Comparison of ENCODE assay signal across 1 cellular context in genomic region chr19:45817010-45817724, GRCh38.
A peak's percentile ranks its signal among the peaks of the same experiment; 100 is the strongest.
TF ChIP-seq lines count a peak whose summit lies in the region.

No MANE protein-coding gene starts in this region.

TF ChIP-seq in GM12878, 131 proteins besides CTCF, POLR2A, EP300 and RAD21 (continues in another document):
- TF ChIP-seq HCFC1 (IDR thresholded peaks at IDR 0.05; ENCODE audit: low read length) (peak; percentile 8; the same call in 1 of the 2 replicates), USF1 (IDR thresholded peaks at IDR 0.05; ENCODE audit: borderline replicate concordance, extremely low read length, insufficient read depth, low read depth, low read length) (peak; percentile 75), KAT2A (conservative IDR thresholded peaks at IDR 0.05; ENCODE audit: control insufficient read depth, low read depth, low read length) (no peak), MTA2 (IDR thresholded peaks at IDR 0.05; ENCODE audit: low read depth) (no peak), CHD4 (IDR thresholded peaks at IDR 0.05) (no peak), STAT3 (IDR thresholded peaks at IDR 0.05; ENCODE audit: low read depth, low read length) (0 out of 2 replicates have a peak, but pooled peaks have one; percentile 31), ZNF384 (IDR thresholded peaks at IDR 0.05; ENCODE audit: borderline replicate concordance, low read depth, low read length) (peak; percentile 100), RFX5 (IDR thresholded peaks at IDR 0.05; ENCODE audit: low read depth, low read length) (0 out of 2 replicates have a peak, but pooled peaks have one; percentile 17), JUNB (IDR thresholded peaks at IDR 0.05) (no peak), POU2F2 (IDR thresholded peaks at IDR 0.05; ENCODE audit: borderline replicate concordance, low read depth, low read length) (peak; percentile 57; the same call in 1 of the 3 replicates), KLF5 (IDR thresholded peaks at IDR 0.05; ENCODE audit: partially characterized antibody) (no peak), TCF12 (IDR thresholded peaks at IDR 0.05; ENCODE audit: low read depth, low read length) (peak; percentile 43; the same call in 1 of the 2 replicates), SREBF1 (IDR thresholded peaks at IDR 0.05; ENCODE audit: low read length) (no peak), SREBF2 (IDR thresholded peaks at IDR 0.05; ENCODE audit: low read length) (no peak), MLLT1 (IDR thresholded peaks at IDR 0.05) (peak; percentile 67; the same call in 1 of the 2 replicates), BMI1 (IDR thresholded peaks at IDR 0.05; ENCODE audit: borderline replicate concordance) (no peak), SMAD1 (IDR thresholded peaks at IDR 0.05; ENCODE audit: low read depth, partially characterized antibody) (no peak), CUX1 (IDR thresholded peaks at IDR 0.05; ENCODE audit: insufficient replicate concordance, low read depth, low read length) (no peak), SIN3A (IDR thresholded peaks at IDR 0.05; ENCODE audit: low read depth, low read length) (no peak), MYC (IDR thresholded peaks at IDR 0.05; ENCODE audit: insufficient read depth, insufficient read length, insufficient replicate concordance, low read length, severe bottlenecking) (no peak), SUPT20H (IDR thresholded peaks at IDR 0.05; ENCODE audit: borderline replicate concordance, control insufficient read depth, low read depth, low read length) (no peak), ZNF622 (IDR thresholded peaks at IDR 0.05) (no peak), BACH1 (IDR thresholded peaks at IDR 0.05; ENCODE audit: borderline replicate concordance) (no peak; the same call in 1 of the 2 replicates), RAD51 (IDR thresholded peaks at IDR 0.05) (peak; percentile 82), CBFB (IDR thresholded peaks at IDR 0.05; ENCODE audit: low read depth) (peak; percentile 89), SKIL (IDR thresholded peaks at IDR 0.05; ENCODE audit: low read depth, poor library complexity, severe bottlenecking) (no peak), RBBP5 (conservative IDR thresholded peaks at IDR 0.05) (no peak), GABPA (IDR thresholded peaks at IDR 0.05; ENCODE audit: low read depth) (no peak), MXI1 (IDR thresholded peaks at IDR 0.05; ENCODE audit: low read depth, low read length) (peak; percentile 77; the same call in 1 of the 2 replicates), ZBTB40 (IDR thresholded peaks at IDR 0.05; ENCODE audit: borderline replicate concordance) (no peak), TARDBP (IDR thresholded peaks at IDR 0.05; ENCODE audit: borderline replicate concordance) (no peak; the same call in 1 of the 2 replicates), PAX5 (IDR thresholded peaks at IDR 0.05; ENCODE audit: borderline replicate concordance, low read depth, low read length) (no peak)
- TF ChIP-seq, protein P1, sequence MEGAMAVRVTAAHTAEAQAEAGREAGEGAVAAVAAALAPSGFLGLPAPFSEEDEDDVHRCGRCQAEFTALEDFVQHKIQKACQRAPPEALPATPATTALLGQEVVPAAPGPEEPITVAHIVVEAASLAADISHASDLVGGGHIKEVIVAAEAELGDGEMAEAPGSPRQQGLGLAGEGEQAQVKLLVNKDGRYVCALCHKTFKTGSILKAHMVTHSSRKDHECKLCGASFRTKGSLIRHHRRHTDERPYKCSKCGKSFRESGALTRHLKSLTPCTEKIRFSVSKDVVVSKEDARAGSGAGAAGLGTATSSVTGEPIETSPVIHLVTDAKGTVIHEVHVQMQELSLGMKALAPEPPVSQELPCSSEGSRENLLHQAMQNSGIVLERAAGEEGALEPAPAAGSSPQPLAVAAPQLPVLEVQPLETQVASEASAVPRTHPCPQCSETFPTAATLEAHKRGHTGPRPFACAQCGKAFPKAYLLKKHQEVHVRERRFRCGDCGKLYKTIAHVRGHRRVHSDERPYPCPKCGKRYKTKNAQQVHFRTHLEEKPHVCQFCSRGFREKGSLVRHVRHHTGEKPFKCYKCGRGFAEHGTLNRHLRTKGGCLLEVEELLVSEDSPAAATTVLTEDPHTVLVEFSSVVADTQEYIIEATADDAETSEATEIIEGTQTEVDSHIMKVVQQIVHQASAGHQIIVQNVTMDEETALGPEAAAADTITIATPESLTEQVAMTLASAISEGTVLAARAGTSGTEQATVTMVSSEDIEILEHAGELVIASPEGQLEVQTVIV (IDR thresholded peaks at IDR 0.05; ENCODE audit: borderline replicate concordance, partially characterized antibody), result no peak
- TF ChIP-seq, protein P2, sequence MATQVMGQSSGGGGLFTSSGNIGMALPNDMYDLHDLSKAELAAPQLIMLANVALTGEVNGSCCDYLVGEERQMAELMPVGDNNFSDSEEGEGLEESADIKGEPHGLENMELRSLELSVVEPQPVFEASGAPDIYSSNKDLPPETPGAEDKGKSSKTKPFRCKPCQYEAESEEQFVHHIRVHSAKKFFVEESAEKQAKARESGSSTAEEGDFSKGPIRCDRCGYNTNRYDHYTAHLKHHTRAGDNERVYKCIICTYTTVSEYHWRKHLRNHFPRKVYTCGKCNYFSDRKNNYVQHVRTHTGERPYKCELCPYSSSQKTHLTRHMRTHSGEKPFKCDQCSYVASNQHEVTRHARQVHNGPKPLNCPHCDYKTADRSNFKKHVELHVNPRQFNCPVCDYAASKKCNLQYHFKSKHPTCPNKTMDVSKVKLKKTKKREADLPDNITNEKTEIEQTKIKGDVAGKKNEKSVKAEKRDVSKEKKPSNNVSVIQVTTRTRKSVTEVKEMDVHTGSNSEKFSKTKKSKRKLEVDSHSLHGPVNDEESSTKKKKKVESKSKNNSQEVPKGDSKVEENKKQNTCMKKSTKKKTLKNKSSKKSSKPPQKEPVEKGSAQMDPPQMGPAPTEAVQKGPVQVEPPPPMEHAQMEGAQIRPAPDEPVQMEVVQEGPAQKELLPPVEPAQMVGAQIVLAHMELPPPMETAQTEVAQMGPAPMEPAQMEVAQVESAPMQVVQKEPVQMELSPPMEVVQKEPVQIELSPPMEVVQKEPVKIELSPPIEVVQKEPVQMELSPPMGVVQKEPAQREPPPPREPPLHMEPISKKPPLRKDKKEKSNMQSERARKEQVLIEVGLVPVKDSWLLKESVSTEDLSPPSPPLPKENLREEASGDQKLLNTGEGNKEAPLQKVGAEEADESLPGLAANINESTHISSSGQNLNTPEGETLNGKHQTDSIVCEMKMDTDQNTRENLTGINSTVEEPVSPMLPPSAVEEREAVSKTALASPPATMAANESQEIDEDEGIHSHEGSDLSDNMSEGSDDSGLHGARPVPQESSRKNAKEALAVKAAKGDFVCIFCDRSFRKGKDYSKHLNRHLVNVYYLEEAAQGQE (IDR thresholded peaks at IDR 0.05; ENCODE audit: low read depth, low read length), result no peak
- TF ChIP-seq, protein P3, sequence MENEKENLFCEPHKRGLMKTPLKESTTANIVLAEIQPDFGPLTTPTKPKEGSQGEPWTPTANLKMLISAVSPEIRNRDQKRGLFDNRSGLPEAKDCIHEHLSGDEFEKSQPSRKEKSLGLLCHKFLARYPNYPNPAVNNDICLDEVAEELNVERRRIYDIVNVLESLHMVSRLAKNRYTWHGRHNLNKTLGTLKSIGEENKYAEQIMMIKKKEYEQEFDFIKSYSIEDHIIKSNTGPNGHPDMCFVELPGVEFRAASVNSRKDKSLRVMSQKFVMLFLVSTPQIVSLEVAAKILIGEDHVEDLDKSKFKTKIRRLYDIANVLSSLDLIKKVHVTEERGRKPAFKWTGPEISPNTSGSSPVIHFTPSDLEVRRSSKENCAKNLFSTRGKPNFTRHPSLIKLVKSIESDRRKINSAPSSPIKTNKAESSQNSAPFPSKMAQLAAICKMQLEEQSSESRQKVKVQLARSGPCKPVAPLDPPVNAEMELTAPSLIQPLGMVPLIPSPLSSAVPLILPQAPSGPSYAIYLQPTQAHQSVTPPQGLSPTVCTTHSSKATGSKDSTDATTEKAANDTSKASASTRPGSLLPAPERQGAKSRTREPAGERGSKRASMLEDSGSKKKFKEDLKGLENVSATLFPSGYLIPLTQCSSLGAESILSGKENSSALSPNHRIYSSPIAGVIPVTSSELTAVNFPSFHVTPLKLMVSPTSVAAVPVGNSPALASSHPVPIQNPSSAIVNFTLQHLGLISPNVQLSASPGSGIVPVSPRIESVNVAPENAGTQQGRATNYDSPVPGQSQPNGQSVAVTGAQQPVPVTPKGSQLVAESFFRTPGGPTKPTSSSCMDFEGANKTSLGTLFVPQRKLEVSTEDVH (IDR thresholded peaks at IDR 0.05; ENCODE audit: low read depth, partially characterized antibody), result no peak
